29 cellular contexts compared by ENCODE assay signal in genomic region chr12:34376133-34376799, GRCh38.
"Had no signal": no experiment of that assay in that cellular context is flagged by ENCODE, and none has a peak within 500 bp of the region (broad histone marks: within the 10 kb centered on the region; RNA-seq: fewer than 3 reads in every experiment).

No MANE protein-coding gene starts in this region.

- H3K27ac ChIP-seq: brain microvascular endothelial cell, coronary artery, dorsolateral prefrontal cortex, WERI-Rb-1 had no signal

- FAIRE-seq: astrocyte, bronchial epithelial cell, frontal cortex had no signal

- H3K4me3 ChIP-seq: coronary artery, dorsolateral prefrontal cortex had no signal

- H3K27me3 ChIP-seq: brain microvascular endothelial cell had no signal

- DNase-seq: activated B cell treated with CpG ODN at 0.5 μM for 24 hours; activated CD4-positive, alpha-beta T cell treated with anti-CD3 and anti-CD28 coated beads for 48 hours; activated CD4-positive, alpha-beta T cell treated with anti-CD3 and anti-CD28 coated beads, Interleukin-2, amount 50 U/mL, for 1 hour; activated CD4-positive, alpha-beta T cell treated with anti-CD3 and anti-CD28 coated beads, Interleukin-2, amount 50 U/mL, for 48 hours; activated CD8-positive, alpha-beta memory T cell treated with anti-CD3 and anti-CD28 coated beads for 24 hours; activated CD8-positive, alpha-beta T cell treated with anti-CD3 and anti-CD28 coated beads for 36 hours; activated effector memory CD4-positive, alpha-beta T cell treated with Interleukin-2 at 50 U/mL for 16 hours; activated gamma-delta T cell treated with Interleukin-2 at 50 U/mL for 16 hours; activated naive CD4-positive, alpha-beta T cell treated with anti-CD3 and anti-CD28 coated beads, Interleukin-2, amount 50 U/mL, for 16 hours; activated naive CD4-positive, alpha-beta T cell treated with Interleukin-2 at 50 U/mL for 16 hours; activated T-cell treated with anti-CD3 and anti-CD28 coated beads, Interleukin-2, amount 50 U/mL, for 4 hours; amniotic stem cell; anterior cingulate cortex; brain microvascular endothelial cell; dorsolateral prefrontal cortex; effector memory CD4-positive, alpha-beta T cell; endodermal cell; foreskin fibroblast; head of caudate nucleus; T-helper 17 cell; T1000; WERI-Rb-1 had no signal

- H3K36me3 ChIP-seq: brain microvascular endothelial cell, WERI-Rb-1 had no signal

- ATAC-seq: activated CD4-positive, CD25-positive, alpha-beta regulatory T cell treated with anti-CD3 and anti-CD28 coated beads, Interleukin-2, amount 50 U/mL, for 24 hours; activated CD8-positive, alpha-beta T cell treated with anti-CD3 and anti-CD28 coated beads for 36 hours; activated T-cell treated with anti-CD3 and anti-CD28 coated beads, Interleukin-2, amount 50 U/mL, for 4 hours; activated T-helper 17 cell treated with anti-CD3 and anti-CD28 coated beads, Interleukin-2, amount 50 U/mL, for 72 hours; esophagus mucosa; T-helper 17 cell had no signal
